Comparison of ENCODE assay signal across 17 cellular contexts in genomic region chr21:40051801-40052200, GRCh38.
A peak's percentile ranks its signal among the peaks of the same experiment; 100 is the strongest.
DNase-seq lines count a peak whose midpoint lies in the region; ATAC-seq and TF ChIP-seq lines count a peak whose summit lies in the region.
"Had no signal": no experiment of that assay in that cellular context is flagged by ENCODE, and none has a peak within 500 bp of the region (broad histone marks: within the 10 kb centered on the region; RNA-seq: fewer than 3 reads in every experiment).

No MANE protein-coding gene starts in this region.

- H3K27ac ChIP-seq in angular gyrus (ENCODE audit: low read depth, low read length), result peak overlapping the region; percentile 57
- H3K27ac ChIP-seq in muscle layer of colon (ENCODE audit: low read depth, low read length), result peak overlapping the region; percentile 94
- peak overlapping the region; percentile 86 to 88 (median 87) for H3K27ac ChIP-seq in thyroid gland
- H3K27ac ChIP-seq: A549, KMS-11 had no signal

- WGBS in thyroid gland, 2 donors, result 34 to 69% methylated on average over 11 of the region's 11 CpGs

- no peaks in the 10 kb centered on the region for H3K27me3 ChIP-seq in muscle layer of colon (ENCODE audit: control insufficient read depth in 1 of 2, insufficient read depth in 2 of 2, low read length in 2 of 2)
- no peaks in the 10 kb centered on the region for H3K27me3 ChIP-seq in thyroid gland

- TF ChIP-seq CTCF in thyroid gland (IDR thresholded peaks at IDR 0.05), result no peak

- no peak overlapping the region for H3K9ac ChIP-seq in muscle layer of colon (ENCODE audit: low read length)
- H3K9ac ChIP-seq: KMS-11 had no signal

- ATAC-seq in HG03354 (IDR thresholded peaks at IDR 0.05; ENCODE audit: poor library complexity, severe bottlenecking, unreplicated experiment), result no peak
- ATAC-seq: A549, HepG2, Panc1 had no signal

- H3K4me3 ChIP-seq in muscle layer of colon (ENCODE audit: low read depth in 1 of 2, low read length in 2 of 2) (no peak overlapping the region), thyroid gland (replicated peaks in 1 of 3) (no peak overlapping the region)
- H3K4me3 ChIP-seq: A549 had no signal

- in situ Hi-C loops in KBM-7 (cut with MboI; ENCODE audit: low pct_unique_long_range_greater_than_20kb, low sequenced_read_pairs), result no loop called here

- peak; percentile 7 for DNase-seq in DMS79 (lab: John Stamatoyannopoulos, UW)
- peak; percentile 85 to 89 for DNase-seq in thyroid gland
- DNase-seq in NCI-H2107 (lab: John Stamatoyannopoulos, UW), result no peak
- DNase-seq in KBM-7, result no peak
- DNase-seq in NK-92 (lab: John Stamatoyannopoulos, UW; ENCODE audit: unreplicated experiment), result no peak
- DNase-seq: C1 segment of cervical spinal cord, GF-D8, NCI-H1048, NCI-H1694, NCI-H82 had no signal

- H3K36me3 ChIP-seq in muscle layer of colon (ENCODE audit: insufficient read depth, low read length) (no peaks in the 10 kb centered on the region), thyroid gland (no peaks in the 10 kb centered on the region)

- H3K9me3 ChIP-seq in muscle layer of colon (ENCODE audit: low read length) (no peaks in the 10 kb centered on the region), thyroid gland (no peaks in the 10 kb centered on the region)
- H3K9me3 ChIP-seq: A549 had no signal

- intact Hi-C loops in thyroid gland (cut with DNase I), result no loop called here

- no peak for TF ChIP-seq POLR2A in thyroid gland (IDR thresholded peaks at IDR 0.05)

- H3K4me1 ChIP-seq in muscle layer of colon (ENCODE audit: insufficient read depth, low read length) (peaks cover 72% of the 10 kb centered on the region), thyroid gland (peaks cover 47 to 55% of the 10 kb centered on the region in 2 donors)
- H3K4me1 ChIP-seq: A549 had no signal

Comparison
In these comparisons a context has a peak if more than half of its experiments do, and no peak if none do; other contexts are left out.
1. DNase-seq: peak in DMS79 (single experiment) and thyroid gland (2 of 2); none in NCI-H2107 (single experiment), KBM-7 (single experiment) and NK-92 (single experiment).
2. Peak in every context shown above with its lines, with median percentiles within 50 percentile points of each other: H3K27ac ChIP-seq.